In genomic region chr15:29050870-29051269, GRCh38 we compare ENCODE assay signal across 16 cellular contexts.
DNase-seq lines count a peak whose midpoint lies in the region; ATAC-seq lines count a peak whose summit lies in the region.
"Had no signal": no experiment of that assay in that cellular context is flagged by ENCODE, and none has a peak within 500 bp of the region (broad histone marks: within the 10 kb centered on the region; RNA-seq: fewer than 3 reads in every experiment).

No MANE protein-coding gene starts in this region.

- H3K9me3 Mint-ChIP-seq in activated CD4-positive, alpha-beta memory T cell treated with anti-CD3 and anti-CD28 coated beads for 36 hours = no peaks in the 10 kb centered on the region
- no peaks in the 10 kb centered on the region for H3K9me3 Mint-ChIP-seq in activated CD4-positive, alpha-beta memory T cell treated with anti-CD3 and anti-CD28 coated beads, Interleukin-2, amount 10 ng/mL, durations not matched to agents 7 days and 5 days
- H3K9me3 Mint-ChIP-seq in activated naive CD8-positive, alpha-beta T cell treated with anti-CD3 and anti-CD28 coated beads for 36 hours = peaks cover 3% of the 10 kb centered on the region

- H3K36me3 Mint-ChIP-seq in activated CD4-positive, alpha-beta memory T cell treated with anti-CD3 and anti-CD28 coated beads for 36 hours = peaks cover 2% of the 10 kb centered on the region
- no peaks in the 10 kb centered on the region for H3K36me3 Mint-ChIP-seq in activated CD4-positive, alpha-beta memory T cell treated with anti-CD3 and anti-CD28 coated beads, Interleukin-2, amount 10 ng/mL, durations not matched to agents 7 days and 5 days (ENCODE audit: low read depth)
- H3K36me3 Mint-ChIP-seq in activated naive CD8-positive, alpha-beta T cell treated with anti-CD3 and anti-CD28 coated beads for 36 hours = peaks cover 21% of the 10 kb centered on the region

- H3K27me3 Mint-ChIP-seq in activated CD4-positive, alpha-beta memory T cell treated with anti-CD3 and anti-CD28 coated beads for 36 hours = no peaks in the 10 kb centered on the region
- H3K27me3 Mint-ChIP-seq in activated CD4-positive, alpha-beta memory T cell treated with anti-CD3 and anti-CD28 coated beads, Interleukin-2, amount 10 ng/mL, durations not matched to agents 7 days and 5 days = no peaks in the 10 kb centered on the region
- no peaks in the 10 kb centered on the region for H3K27me3 Mint-ChIP-seq in activated naive CD8-positive, alpha-beta T cell treated with anti-CD3 and anti-CD28 coated beads for 36 hours

- peak; percentile 86 for ATAC-seq in stimulated activated naive CD8-positive, alpha-beta T cell treated with anti-CD3 and anti-CD28 coated beads, Interleukin-15, Interleukin-2, amounts not matched to agents 100 U/mL and 50 U/mL, for 24 hours
- ATAC-seq in HG03520 (IDR thresholded peaks at IDR 0.05; ENCODE audit: unreplicated experiment) = no peak
- ATAC-seq: heart right ventricle, left lung had no signal

- POLR2A ChIA-PET in activated CD4-positive, alpha-beta memory T cell treated with anti-CD3 and anti-CD28 coated beads for 36 hours (lab: Charles Lee) = no interaction called here
- POLR2A ChIA-PET in activated CD4-positive, alpha-beta memory T cell treated with anti-CD3 and anti-CD28 coated beads, Interleukin-2, amount 10 ng/mL, durations not matched to agents 7 days and 5 days (lab: Charles Lee) = no interaction called here

- H3K4me3 Mint-ChIP-seq in activated CD4-positive, alpha-beta memory T cell treated with anti-CD3 and anti-CD28 coated beads for 36 hours = no peak overlapping the region
- no peak overlapping the region for H3K4me3 Mint-ChIP-seq in activated CD4-positive, alpha-beta memory T cell treated with anti-CD3 and anti-CD28 coated beads, Interleukin-2, amount 10 ng/mL, durations not matched to agents 7 days and 5 days
- no peak overlapping the region for H3K4me3 Mint-ChIP-seq in activated naive CD8-positive, alpha-beta T cell treated with anti-CD3 and anti-CD28 coated beads for 36 hours
- H3K4me3 Mint-ChIP-seq: neural crest cell had no signal

- H3K27ac Mint-ChIP-seq in activated CD4-positive, alpha-beta memory T cell treated with anti-CD3 and anti-CD28 coated beads for 36 hours = no peak overlapping the region
- no peak overlapping the region for H3K27ac Mint-ChIP-seq in activated CD4-positive, alpha-beta memory T cell treated with anti-CD3 and anti-CD28 coated beads, Interleukin-2, amount 10 ng/mL, durations not matched to agents 7 days and 5 days
- peak overlapping the region; percentile 19 for H3K27ac Mint-ChIP-seq in activated naive CD8-positive, alpha-beta T cell treated with anti-CD3 and anti-CD28 coated beads for 36 hours

- intact Hi-C loops in activated CD4-positive, alpha-beta memory T cell treated with anti-CD3 and anti-CD28 coated beads for 36 hours (cut with micrococcal nuclease) = no loop called here

- CTCF ChIA-PET in activated CD4-positive, alpha-beta memory T cell treated with anti-CD3 and anti-CD28 coated beads for 36 hours (lab: Charles Lee) = interaction anchor here (0.9 kb wide), 1 partner anchor 39 kb away, joined by 3 read pairs; no protein-coding TSS in a partner anchor
- CTCF ChIA-PET in activated CD4-positive, alpha-beta memory T cell treated with anti-CD3 and anti-CD28 coated beads, Interleukin-2, amount 10 ng/mL, durations not matched to agents 7 days and 5 days (lab: Charles Lee) = interaction anchor here (1.3 kb wide), 1 partner anchor 51 kb away, joined by 4 read pairs; no protein-coding TSS in a partner anchor

- peaks cover 4% of the 10 kb centered on the region for H3K4me1 Mint-ChIP-seq in activated CD4-positive, alpha-beta memory T cell treated with anti-CD3 and anti-CD28 coated beads for 36 hours (ENCODE audit: low read depth)
- no peaks in the 10 kb centered on the region for H3K4me1 Mint-ChIP-seq in activated CD4-positive, alpha-beta memory T cell treated with anti-CD3 and anti-CD28 coated beads, Interleukin-2, amount 10 ng/mL, durations not matched to agents 7 days and 5 days
- peaks cover 59% of the 10 kb centered on the region for H3K4me1 Mint-ChIP-seq in activated naive CD8-positive, alpha-beta T cell treated with anti-CD3 and anti-CD28 coated beads for 36 hours

- peak; percentile 18 for DNase-seq in activated CD4-positive, alpha-beta memory T cell treated with anti-CD3 and anti-CD28 coated beads for 36 hours
- no peak for DNase-seq in activated CD4-positive, alpha-beta memory T cell treated with anti-CD3 and anti-CD28 coated beads, Interleukin-2, amount 10 ng/mL, durations not matched to agents 7 days and 5 days
- peak; percentile 8 for DNase-seq in activated naive CD8-positive, alpha-beta T cell treated with anti-CD3 and anti-CD28 coated beads for 36 hours
- peak; percentile 26 for DNase-seq in fibroblast of peridontal ligament (ENCODE audit: extremely low read depth)
- DNase-seq in stimulated activated naive CD8-positive, alpha-beta T cell treated with anti-CD3 and anti-CD28 coated beads, Interleukin-15, Interleukin-2, amounts not matched to agents 100 U/mL and 50 U/mL, for 24 hours = no peak
- DNase-seq in ureter (ENCODE audit: low spot score) = no peak
- no peak for DNase-seq in NCI-H1436 (lab: John Stamatoyannopoulos, UW)
- DNase-seq: activated CD8-positive, alpha-beta memory T cell treated with anti-CD3 and anti-CD28 coated beads, Interleukin-2, amount 50 U/mL, for 4 hours; heart right ventricle; left lung; NCI-H187; NCI-H748 treated with DMSO at 0.1 percent for 48 hours; SHP77 treated with DMSO at 0.1 percent for 48 hours; transverse colon had no signal

Comparison
In these comparisons a context has a peak if more than half of its experiments do, and no peak if none do; other contexts are left out.
1. DNase-seq: peak in activated CD4-positive, alpha-beta memory T cell treated with anti-CD3 and anti-CD28 coated beads for 36 hours (single experiment), activated naive CD8-positive, alpha-beta T cell treated with anti-CD3 and anti-CD28 coated beads for 36 hours (single experiment) and fibroblast of peridontal ligament (single experiment); none in activated CD4-positive, alpha-beta memory T cell treated with anti-CD3 and anti-CD28 coated beads, Interleukin-2, amount 10 ng/mL, durations not matched to agents 7 days and 5 days (single experiment), stimulated activated naive CD8-positive, alpha-beta T cell treated with anti-CD3 and anti-CD28 coated beads, Interleukin-15, Interleukin-2, amounts not matched to agents 100 U/mL and 50 U/mL, for 24 hours (single experiment), ureter (single experiment) and NCI-H1436 (single experiment).